Comparison of ENCODE assay signal across 8 cellular contexts in genomic region chr6:137823826-137824501, GRCh38. TPM values are rescaled to one million over a fixed set of nuclear protein-coding genes. Genes with fewer than 3 reads are reported as not detected.
DNase-seq lines count a peak whose midpoint lies in the region; ATAC-seq and TF ChIP-seq lines count a peak whose summit lies in the region.

No MANE protein-coding gene starts in this region.

- no peaks in the 10 kb centered on the region for H3K36me3 Mint-ChIP-seq in WTC11

- intact Hi-C loops in Right ventricle myocardium superior (cut with DNase I) = no loop called here

- H3K9me3 Mint-ChIP-seq in WTC11 = no peaks in the 10 kb centered on the region

- H3K4me3 Mint-ChIP-seq in WTC11 = no peak overlapping the region

- ATAC-seq in Right ventricle myocardium superior (ENCODE audit: poor library complexity) (peak; percentile 88), WTC11 (no peak), HG02852 (IDR thresholded peaks at IDR 0.05; ENCODE audit: unreplicated experiment) (no peak)

- CTCF ChIA-PET in WTC11 (lab: Charles Lee) = interaction anchor here (1.2 kb wide), 1 partner anchor 24 kb away, joined by 5 read pairs; no protein-coding TSS in a partner anchor

- peak; percentile 27 for DNase-seq in Daoy (ENCODE audit: low read depth)
- DNase-seq in NOMO-1 treated with DMSO at 0.1 percent for 48 hours (lab: John Stamatoyannopoulos, UW; ENCODE audit: unreplicated experiment) = peak; percentile 75
- peak; percentile 61 for DNase-seq in activated effector memory CD4-positive, alpha-beta T cell treated with Interleukin-2 at 50 U/mL for 16 hours
- peak; percentile 81 for DNase-seq in Right ventricle myocardium superior
- peak; percentile 32 for DNase-seq in stimulated activated CD4-positive, alpha-beta T cell treated with anti-CD3 and anti-CD28 coated beads, Interleukin-12 subunit alpha, Interleukin-12 subunit beta, amount 100 ng/mL, for 4 hours
- no peak for DNase-seq in WTC11 (ENCODE audit: low spot score)
- DNase-seq in HPDE6-E6E7 (ENCODE audit: extremely low spot score) = no peak

- TF ChIP-seq CTCF in WTC11 (IDR thresholded peaks at IDR 0.05) = no peak

- H3K27me3 Mint-ChIP-seq in WTC11 (ENCODE audit: low read depth) = no peaks in the 10 kb centered on the region

- H3K4me1 Mint-ChIP-seq in WTC11 = no peaks in the 10 kb centered on the region

- no peak overlapping the region for H3K27ac Mint-ChIP-seq in WTC11

- POLR2A ChIA-PET in WTC11 (lab: Charles Lee) = no interaction called here

TF ChIP-seq in WTC11, 78 proteins besides CTCF, POLR2A, EP300 and RAD21 (continues in another document):
- TF ChIP-seq E2F4 (CRISPR knock-in tag; IDR thresholded peaks at IDR 0.05; ENCODE audit: borderline replicate concordance, low read depth) (no peak), ZNF416 (CRISPR knock-in tag; IDR thresholded peaks at IDR 0.05) (no peak), ZNF671 (CRISPR knock-in tag; IDR thresholded peaks at IDR 0.05) (no peak), E2F5 (CRISPR knock-in tag; IDR thresholded peaks at IDR 0.05) (no peak), FOXP4 (CRISPR knock-in tag; IDR thresholded peaks at IDR 0.05) (no peak), ZNF317 (CRISPR knock-in tag; IDR thresholded peaks at IDR 0.05; ENCODE audit: borderline replicate concordance, low read depth) (no peak), NR1H2 (CRISPR knock-in tag; IDR thresholded peaks at IDR 0.05) (no peak), MLX (CRISPR knock-in tag; IDR thresholded peaks at IDR 0.05) (no peak), SMAD4 (CRISPR knock-in tag; IDR thresholded peaks at IDR 0.05) (no peak), RORB (CRISPR knock-in tag; IDR thresholded peaks at IDR 0.05) (no peak), FOXK1 (CRISPR knock-in tag; IDR thresholded peaks at IDR 0.05) (no peak), ATF3 (CRISPR knock-in tag; conservative IDR thresholded peaks at IDR 0.05) (no peak), ZNF512 (CRISPR knock-in tag; IDR thresholded peaks at IDR 0.05; ENCODE audit: borderline replicate concordance) (no peak), PREB (CRISPR knock-in tag; IDR thresholded peaks at IDR 0.05; ENCODE audit: borderline replicate concordance) (no peak), RELA (CRISPR knock-in tag; IDR thresholded peaks at IDR 0.05; ENCODE audit: borderline replicate concordance) (no peak), NR2C2 (CRISPR knock-in tag; IDR thresholded peaks at IDR 0.05) (no peak), ZMAT4 (CRISPR knock-in tag; IDR thresholded peaks at IDR 0.05) (no peak), ZNF219 (CRISPR knock-in tag; IDR thresholded peaks at IDR 0.05; ENCODE audit: borderline replicate concordance) (no peak), ZNF281 (CRISPR knock-in tag; IDR thresholded peaks at IDR 0.05) (no peak)

RNA-seq across cellular contexts. Expression of gene TNFAIP3, which starts 43.1 kb away (rescaled TPM):
- total RNA-seq in Daoy (2014; rRNA removed; shearing (Covaris generic)) = 10.4 and 12.6 TPM in 2 replicates
- total RNA-seq in Right ventricle myocardium superior (4.6 TPM), WTC11 (2021) (3.0 to 4.7 TPM (median 4.2 TPM) in 3 replicates)

Comparison
In these comparisons a context has a peak if more than half of its experiments do, and no peak if none do; other contexts are left out.
1. DNase-seq: peak in Daoy (single experiment), NOMO-1 treated with DMSO at 0.1 percent for 48 hours (single experiment), activated effector memory CD4-positive, alpha-beta T cell treated with Interleukin-2 at 50 U/mL for 16 hours (single experiment), Right ventricle myocardium superior (single experiment) and stimulated activated CD4-positive, alpha-beta T cell treated with anti-CD3 and anti-CD28 coated beads, Interleukin-12 subunit alpha, Interleukin-12 subunit beta, amount 100 ng/mL, for 4 hours (single experiment); none in WTC11 (single experiment) and HPDE6-E6E7 (single experiment).